8 cellular contexts compared by ENCODE assay signal in genomic region chr11:130002846-130003716, GRCh38. TPM values are rescaled to one million over a fixed set of nuclear protein-coding genes. Genes with fewer than 3 reads are reported as not detected.
DNase-seq lines count a peak whose midpoint lies in the region; ATAC-seq, FAIRE-seq and TF ChIP-seq lines count a peak whose summit lies in the region.

No MANE protein-coding gene starts in this region.

- peak; percentile 72 to 78 for ATAC-seq in CD4-positive, CD25-positive, alpha-beta regulatory T cell (ENCODE audit: low read depth in 2 of 2)
- ATAC-seq in GM19438 (IDR thresholded peaks at IDR 0.05; ENCODE audit: low read depth, unreplicated experiment): peak; percentile 75
- ATAC-seq in HG03571 (IDR thresholded peaks at IDR 0.05; ENCODE audit: unreplicated experiment): peak; percentile 67
- ATAC-seq in HepG2: peak; percentile 82

- peak; percentile 66 to 85 for TF ChIP-seq POLR2A in HepG2 (IDR thresholded peaks at IDR 0.05; ENCODE audit: insufficient read depth in 1 of 2, low read depth in 2 of 2, low read length in 2 of 2)

- peaks cover 0 to 1% (median 0%) of the 10 kb centered on the region in 7 donors for H3K9me3 Mint-ChIP-seq in CD4-positive, CD25-positive, alpha-beta regulatory T cell

- no TSS peak for BruUV-seq in HepG2 (replicated peaks; lab: Mats Ljungman, UMichigan)

- peaks cover 12 to 53% (median 34%) of the 10 kb centered on the region in 4 donors for H3K4me1 Mint-ChIP-seq in CD4-positive, CD25-positive, alpha-beta regulatory T cell

- in situ Hi-C loops in HepG2 (cut with HindIII; ENCODE audit: extremely low pct_ligation_motif_present, low pct_unique_long_range_greater_than_20kb): no loop called here

- peak overlapping the region; percentile 99 to 100 (median 100) for H3K27ac Mint-ChIP-seq in CD4-positive, CD25-positive, alpha-beta regulatory T cell

- peak overlapping the region; percentile 95 to 100 (median 100) for H3K4me3 Mint-ChIP-seq in CD4-positive, CD25-positive, alpha-beta regulatory T cell

- TF ChIP-seq CTCF in HepG2 (CRISPR knock-in tag; IDR thresholded peaks at IDR 0.05): no peak

- H3K27me3 Mint-ChIP-seq in CD4-positive, CD25-positive, alpha-beta regulatory T cell: peaks cover 7% of the 10 kb centered on the region

- peak overlapping the region; percentile 98 for H3K4me3 ChIP-seq in CD4-positive, CD25-positive, alpha-beta regulatory T cell (ENCODE audit: low read depth, low read length)
- peak overlapping the region; percentile 66 to 87 (median 80) for H3K4me3 ChIP-seq in HepG2 (replicated peaks in 1 of 3; ENCODE audit: insufficient read depth in 1 of 3, low read depth in 2 of 3, low read length in 3 of 3)

- FAIRE-seq in HepG2 (lab: Jason Lieb, UNC): peak; percentile 91

- CTCF ChIA-PET in HepG2 (lab: Yijun Ruan, JAX; ENCODE audit: low intra/inter-chr PET ratio, low total read pairs): no interaction called here

- TF ChIP-seq RAD21 in HepG2 (CRISPR knock-in tag; IDR thresholded peaks at IDR 0.05): peak; percentile 60

- no peaks in the 10 kb centered on the region for H3K36me3 ChIP-seq in CD4-positive, CD25-positive, alpha-beta regulatory T cell (ENCODE audit: control insufficient read depth, insufficient read depth, low read length)
- no peaks in the 10 kb centered on the region for H3K36me3 ChIP-seq in HepG2 (replicated peaks in 1 of 2; ENCODE audit: control insufficient read depth in 1 of 2, insufficient read depth in 2 of 2, low read length in 2 of 2)

- H3K9me3 ChIP-seq in CD4-positive, CD25-positive, alpha-beta regulatory T cell (ENCODE audit: control insufficient read depth in 2 of 2, low read length in 2 of 2): no peaks in the 10 kb centered on the region
- no peaks in the 10 kb centered on the region for H3K9me3 ChIP-seq in HepG2 (ENCODE audit: low read length)

- H3K27me3 ChIP-seq in CD4-positive, CD25-positive, alpha-beta regulatory T cell (ENCODE audit: control insufficient read depth, insufficient read depth, low read length): no peaks in the 10 kb centered on the region
- H3K27me3 ChIP-seq in HepG2 (ENCODE audit: control insufficient read depth in 1 of 2, insufficient read depth in 2 of 2, low read length in 2 of 2): no peaks in the 10 kb centered on the region; a peak in 1 of 5 replicates

- H3K4me1 ChIP-seq in CD4-positive, CD25-positive, alpha-beta regulatory T cell (ENCODE audit: control insufficient read depth, insufficient read depth, low read length, poor library complexity, severe bottlenecking): peaks cover 37% of the 10 kb centered on the region
- H3K4me1 ChIP-seq in HepG2 (ENCODE audit: insufficient read depth, low read length): peaks cover 44% of the 10 kb centered on the region

- peak overlapping the region; percentile 81 for H2AFZ ChIP-seq in HepG2 (ENCODE audit: low read length)

- H3K79me2 ChIP-seq in HepG2 (ENCODE audit: insufficient read depth, low read length): peaks cover 36% of the 10 kb centered on the region

- H3K4me2 ChIP-seq in HepG2 (ENCODE audit: low read depth, low read length): peak overlapping the region; percentile 95

- peak; percentile 89 to 97 (median 96) for DNase-seq in CD4-positive, CD25-positive, alpha-beta regulatory T cell
- DNase-seq in NCI-H774 (lab: John Stamatoyannopoulos, UW) (peak; percentile 99), dermis microvascular lymphatic vessel endothelial cell (ENCODE audit: low read depth in 2 of 2) (peak; percentile 96 to 98), HepG2 (ENCODE audit: low spot score) (peak; percentile 95)
- DNase-seq in activated CD4-positive, alpha-beta T cell treated with anti-CD3 and anti-CD28 coated beads, Interleukin-2, amount 50 U/mL, for 48 hours: peak; percentile 83 to 89
- peak; percentile 81 to 86 for DNase-seq in stimulated activated CD4-positive, alpha-beta T cell treated with anti-CD3 and anti-CD28 coated beads, Interleukin-2, amount 100 ng/mL, for 48 hours

- H3K9ac ChIP-seq in HepG2 (ENCODE audit: insufficient read depth, low read depth, low read length): peak overlapping the region; percentile 92

- no peaks in the 10 kb centered on the region for H4K20me1 ChIP-seq in HepG2 (ENCODE audit: insufficient read depth, low read length)

- intact Hi-C loops in HepG2 (cut with micrococcal nuclease; ENCODE audit: unreplicated experiment): loop anchor here (2.0 to 5.0 kb wide), 4 partner anchors 34 to 130 kb away; partner anchors contain the start of gene APLP2

- TF ChIP-seq EP300 in HepG2 (IDR thresholded peaks at IDR 0.05; ENCODE audit: low read depth in 2 of 2, low read length in 2 of 2) (no peak), HepG2 (CRISPR knock-in tag; IDR thresholded peaks at IDR 0.05; ENCODE audit: borderline replicate concordance) (0 out of 2 replicates have a peak, but pooled peaks have one; percentile 8)

- POLR2A ChIA-PET in HepG2 (lab: Yijun Ruan, JAX): interaction anchor here (0.6 to 6.2 kb wide), 44 partner anchors 10 to 315 kb away, joined by 3 to 70 read pairs (median 5); partner anchors contain the start of genes APLP2, NFRKB and TMEM45B

- no peaks in the 10 kb centered on the region for H3K36me3 Mint-ChIP-seq in CD4-positive, CD25-positive, alpha-beta regulatory T cell

- H3K27ac ChIP-seq in CD4-positive, CD25-positive, alpha-beta regulatory T cell (ENCODE audit: insufficient read depth, low read length, poor library complexity, severe bottlenecking): peak overlapping the region; percentile 98
- peak overlapping the region; percentile 99 for H3K27ac ChIP-seq in HepG2 (ENCODE audit: extremely low read length, insufficient read depth, low read length)

- 0% methylated on average over 35 of the region's 65 CpGs for WGBS in HepG2 (ENCODE audit: low lambda C conversion rate)

TF ChIP-seq in HepG2, 621 proteins besides CTCF, POLR2A, EP300 and RAD21 (continues in another document):
- no peak for TF ChIP-seq ZNF720 (CRISPR knock-in tag; IDR thresholded peaks at IDR 0.05)
- no peak; the same call in none of the 2 replicates for TF ChIP-seq ZFP1 (CRISPR knock-in tag; IDR thresholded peaks at IDR 0.05)
- TF ChIP-seq XBP1 (CRISPR knock-in tag; IDR thresholded peaks at IDR 0.05): peak; percentile 74; the same call in 1 of the 2 replicates
- TF ChIP-seq TEAD2 (CRISPR knock-in tag; IDR thresholded peaks at IDR 0.05): no peak
- TF ChIP-seq ZNF460 (CRISPR knock-in tag; IDR thresholded peaks at IDR 0.05; ENCODE audit: borderline replicate concordance): no peak
- 0 out of 2 replicates have a peak, but pooled peaks have one; percentile 32 for TF ChIP-seq PRDM15 (CRISPR knock-in tag; IDR thresholded peaks at IDR 0.05)
- TF ChIP-seq SMAD1 (CRISPR knock-in tag; IDR thresholded peaks at IDR 0.05; ENCODE audit: borderline replicate concordance, low read depth): no peak
- TF ChIP-seq THAP11 (CRISPR knock-in tag; IDR thresholded peaks at IDR 0.05): peak; percentile 70

RNA-seq across cellular contexts. Expression of gene PRDM10, which starts 0.4 kb away (rescaled TPM):
- 15.8 TPM for total RNA-seq in CD4-positive, CD25-positive, alpha-beta regulatory T cell
- polyA plus RNA-seq in CD4-positive, CD25-positive, alpha-beta regulatory T cell: 1 to 10 TPM; 2.6 to 3.0 (median 2.7) TPM
- 3.6 and 4.3 TPM in 2 replicates for total RNA-seq in dermis microvascular lymphatic vessel endothelial cell
- 5.8 and 7.6 TPM in 2 replicates for total RNA-seq in HepG2 (2016; rRNA removed; fragmentation: Illumina TruSeq; extraction: Trizol)
- total RNA-seq in HepG2 (2016; cell fraction: cytosol; rRNA removed; fragmentation: Illumina TruSeq; extraction: Trizol; ENCODE audit: low read depth): 1.8 and 4.1 TPM in 2 replicates
- 4.7 and 5.0 TPM in 2 replicates for total RNA-seq in HepG2 (2016; cell fraction: insoluble cytoplasmic fraction; rRNA removed; fragmentation: Illumina TruSeq; extraction: Trizol)
- 2.4 and 3.3 TPM in 2 replicates for total RNA-seq in HepG2 (2016; cell fraction: membrane; rRNA removed; fragmentation: Illumina TruSeq; extraction: Trizol)
- 8.7 and 10.3 TPM in 2 replicates for total RNA-seq in HepG2 (2016; cell fraction: nucleus; rRNA removed; fragmentation: Illumina TruSeq; extraction: Trizol)
- 5.7 and 8.3 TPM in 2 replicates for polyA plus RNA-seq in HepG2 (2011; rRNA removed)
- polyA plus RNA-seq in HepG2 (2011; cell fraction: cytosol; rRNA removed): 2.5 and 2.9 TPM in 2 replicates
- 22.9 and 26.5 TPM in 2 replicates for polyA plus RNA-seq in HepG2 (2011; cell fraction: nucleus; rRNA removed)
- polyA plus RNA-seq in HepG2 (2012): 3.2 and 5.1 TPM in 2 replicates
- 0.12 and 0.21 TPM in 2 replicates for polyA plus RNA-seq in HepG2 (2016; cell fraction: cytosol; fragmentation: Illumina TruSeq; extraction: Trizol; ENCODE audit: low read depth)
- polyA plus RNA-seq in HepG2 (2016; cell fraction: insoluble cytoplasmic fraction; fragmentation: Illumina TruSeq; extraction: Trizol; ENCODE audit: low read depth): 4.0 and 4.5 TPM in 2 replicates
- 0.57 and 0.73 TPM in 2 replicates for polyA plus RNA-seq in HepG2 (2016; cell fraction: membrane; fragmentation: Illumina TruSeq; extraction: Trizol; ENCODE audit: low read depth)
- 15.4 and 16.4 TPM in 2 replicates for polyA plus RNA-seq in HepG2 (2016; cell fraction: nucleus; fragmentation: Illumina TruSeq; extraction: Trizol; ENCODE audit: insufficient read depth, low read depth)
- 26.0 and 28.8 TPM in 2 replicates for polyA minus RNA-seq in HepG2 (2011; rRNA and poly(A)+ RNA removed; ENCODE audit: low replicate concordance)
- polyA minus RNA-seq in HepG2 (2011; cell fraction: cytosol; rRNA and poly(A)+ RNA removed): 4.9 and 5.3 TPM in 2 replicates
- polyA minus RNA-seq in HepG2 (2011; cell fraction: nucleus; rRNA and poly(A)+ RNA removed): 10.2 and 19.1 TPM in 2 replicates

Comparison
In these comparisons a context has a peak if more than half of its experiments do, and no peak if none do; other contexts are left out.
1. Peak in every context shown above with its lines: DNase-seq, ATAC-seq, H3K4me3 ChIP-seq and H3K27ac ChIP-seq.